ENCODE assay signal across 22 cellular contexts in the genomic region with DNA sequence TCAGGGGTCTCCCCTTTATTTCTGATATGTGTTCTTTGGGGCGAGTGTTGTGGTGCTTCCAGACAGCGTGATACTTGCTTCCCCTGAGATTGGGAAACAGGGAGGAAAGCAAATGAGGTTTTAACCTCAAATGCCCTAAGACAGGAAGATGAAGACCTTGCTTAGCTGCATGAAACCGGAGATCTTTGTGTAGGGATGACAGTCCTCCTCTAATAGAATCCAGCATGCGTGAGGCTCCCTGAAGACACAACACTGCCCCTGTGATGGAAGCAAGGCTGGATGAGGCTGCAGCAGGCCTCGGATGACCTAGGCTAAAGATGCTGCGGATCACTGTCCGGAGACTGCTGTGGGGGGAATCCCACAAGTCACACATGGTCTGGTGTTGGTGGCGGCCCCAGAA.
"Had no signal": no experiment of that assay in that cellular context is flagged by ENCODE, and none has a peak within 500 bp of the region (broad histone marks: within the 10 kb centered on the region; RNA-seq: fewer than 3 reads in every experiment).

No MANE protein-coding gene starts in this region.

- ATAC-seq: activated CD8-positive, alpha-beta T cell treated with anti-CD3 and anti-CD28 coated beads for 36 hours; body of pancreas; PC-3; T-helper 17 cell had no signal

- FAIRE-seq: RCC 7860 had no signal

- H3K27me3 ChIP-seq: body of pancreas, MG63 had no signal

- H3K4me1 ChIP-seq: body of pancreas had no signal

- H3K4me1 Mint-ChIP-seq: activated B cell treated with CpG ODN at 0.5 μM for 24 hours; activated CD4-positive, alpha-beta T cell treated with anti-CD3 and anti-CD28 coated beads, Interleukin-2, amount 10 ng/mL, durations not matched to agents 7 days and 5 days; activated naive CD4-positive, alpha-beta T cell treated with anti-CD3 and anti-CD28 coated beads, Interleukin-2, amount 50 U/mL, for 24 hours; T-helper 17 cell had no signal

- H3K27ac Mint-ChIP-seq: activated B cell treated with CpG ODN at 0.5 μM for 24 hours; activated CD4-positive, alpha-beta T cell treated with anti-CD3 and anti-CD28 coated beads, Interleukin-2, amount 10 ng/mL, durations not matched to agents 7 days and 5 days; activated CD8-positive, alpha-beta T cell treated with anti-CD3 and anti-CD28 coated beads for 36 hours; activated naive CD4-positive, alpha-beta T cell treated with anti-CD3 and anti-CD28 coated beads, Interleukin-2, amount 50 U/mL, for 24 hours; T-helper 17 cell had no signal

- H3K9me3 ChIP-seq: body of pancreas, MG63 had no signal

- H3K36me3 ChIP-seq: MG63 had no signal

- H3K27ac ChIP-seq: body of pancreas had no signal

- DNase-seq: activated B cell treated with CpG ODN at 0.5 μM for 24 hours; activated CD4-positive, alpha-beta T cell treated with anti-CD3 and anti-CD28 coated beads for 1 hour; activated CD4-positive, alpha-beta T cell treated with anti-CD3 and anti-CD28 coated beads, Interleukin-2, amount 10 ng/mL, durations not matched to agents 7 days and 5 days; activated CD8-positive, alpha-beta memory T cell treated with anti-CD3 and anti-CD28 coated beads, Interleukin-2, amount 50 U/mL, for 4 hours; activated CD8-positive, alpha-beta T cell treated with anti-CD3 and anti-CD28 coated beads for 36 hours; activated naive CD4-positive, alpha-beta T cell; activated T-cell treated with anti-CD3 and anti-CD28 coated beads, Interleukin-2, amount 50 U/mL, for 1 hour; aorta; body of pancreas; central memory CD4-positive, alpha-beta T cell; MG63; NCI-H1105; NCI-H1436; NCI-H1694 treated with DMSO at 0.1 percent for 48 hours; NCI-H2029 treated with DMSO at 0.1 percent for 48 hours; NCI-H524; PC-3; SIG-M5; T-helper 17 cell; T-helper 9 cell had no signal

- H3K4me3 Mint-ChIP-seq: activated B cell treated with CpG ODN at 0.5 μM for 24 hours; activated CD4-positive, alpha-beta T cell treated with anti-CD3 and anti-CD28 coated beads, Interleukin-2, amount 10 ng/mL, durations not matched to agents 7 days and 5 days; activated CD8-positive, alpha-beta T cell treated with anti-CD3 and anti-CD28 coated beads for 36 hours; activated naive CD4-positive, alpha-beta T cell treated with anti-CD3 and anti-CD28 coated beads, Interleukin-2, amount 50 U/mL, for 24 hours; T-helper 17 cell had no signal

- H3K27me3 Mint-ChIP-seq: activated B cell treated with CpG ODN at 0.5 μM for 24 hours; activated CD4-positive, alpha-beta T cell treated with anti-CD3 and anti-CD28 coated beads, Interleukin-2, amount 10 ng/mL, durations not matched to agents 7 days and 5 days; activated CD8-positive, alpha-beta T cell treated with anti-CD3 and anti-CD28 coated beads for 36 hours; activated naive CD4-positive, alpha-beta T cell treated with anti-CD3 and anti-CD28 coated beads, Interleukin-2, amount 50 U/mL, for 24 hours; T-helper 17 cell had no signal

- H3K4me3 ChIP-seq: body of pancreas, MG63 had no signal

- H3K36me3 Mint-ChIP-seq: activated naive CD4-positive, alpha-beta T cell treated with anti-CD3 and anti-CD28 coated beads, Interleukin-2, amount 50 U/mL, for 24 hours had no signal

- H3K9me3 Mint-ChIP-seq: activated B cell treated with CpG ODN at 0.5 μM for 24 hours; activated CD4-positive, alpha-beta T cell treated with anti-CD3 and anti-CD28 coated beads, Interleukin-2, amount 10 ng/mL, durations not matched to agents 7 days and 5 days; activated CD8-positive, alpha-beta T cell treated with anti-CD3 and anti-CD28 coated beads for 36 hours; activated naive CD4-positive, alpha-beta T cell treated with anti-CD3 and anti-CD28 coated beads, Interleukin-2, amount 50 U/mL, for 24 hours had no signal
